1 cellular context compared by ENCODE assay signal in genomic region chrX:40853816-40854123, GRCh38.
TF ChIP-seq lines count a peak whose summit lies in the region.

No MANE protein-coding gene starts in this region.

TF ChIP-seq in K562, 482 proteins besides CTCF, POLR2A, EP300 and RAD21:
- peak; percentile 18; the same call in 1 of the 2 replicates for TF ChIP-seq CEBPB (tag; IDR thresholded peaks at IDR 0.05)
- TF ChIP-seq NBN (IDR thresholded peaks at IDR 0.05; ENCODE audit: low read depth): no peak
- TF ChIP-seq ZNF707 (CRISPR knock-in tag; conservative IDR thresholded peaks at IDR 0.05): no peak
